Comparison of ENCODE assay signal across 1 cellular context in the genomic region with DNA sequence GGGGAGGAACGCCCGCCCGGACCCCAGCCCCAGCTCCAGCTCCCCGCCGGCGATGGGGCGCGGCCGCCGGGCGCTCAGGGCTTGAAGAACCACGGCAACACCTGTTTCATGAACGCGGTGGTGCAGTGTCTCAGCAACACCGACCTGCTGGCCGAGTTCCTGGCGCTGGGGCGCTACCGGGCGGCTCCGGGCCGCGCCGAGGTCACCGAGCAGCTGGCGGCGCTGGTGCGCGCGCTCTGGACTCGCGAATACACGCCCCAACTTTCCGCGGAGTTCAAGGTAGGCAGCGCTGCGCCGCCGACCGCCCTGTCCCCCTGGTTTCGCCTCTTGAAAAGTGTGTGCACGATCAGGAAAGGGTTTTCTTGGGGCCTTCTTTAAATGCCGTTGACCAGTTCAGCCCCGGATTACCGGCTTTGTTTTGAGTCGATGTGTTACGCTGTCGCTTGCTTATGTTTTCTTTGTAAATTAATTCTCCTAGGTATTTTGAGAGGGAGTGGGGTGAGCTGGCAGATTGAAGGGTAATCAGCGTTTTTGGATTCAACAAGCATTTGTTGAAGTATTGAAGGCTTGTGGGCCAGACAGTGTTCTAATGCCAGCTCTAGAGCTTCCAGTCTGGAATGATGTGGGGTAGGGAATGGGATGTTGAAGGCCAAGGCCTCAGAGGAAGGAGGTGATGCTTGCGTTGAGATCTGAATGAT.
TF ChIP-seq lines count a peak whose summit lies in the region.

No MANE protein-coding gene starts in this region.

TF ChIP-seq in HepG2, 621 proteins besides CTCF, POLR2A, EP300 and RAD21 (continued from another document and continues in another):
- TF ChIP-seq, protein P1, sequence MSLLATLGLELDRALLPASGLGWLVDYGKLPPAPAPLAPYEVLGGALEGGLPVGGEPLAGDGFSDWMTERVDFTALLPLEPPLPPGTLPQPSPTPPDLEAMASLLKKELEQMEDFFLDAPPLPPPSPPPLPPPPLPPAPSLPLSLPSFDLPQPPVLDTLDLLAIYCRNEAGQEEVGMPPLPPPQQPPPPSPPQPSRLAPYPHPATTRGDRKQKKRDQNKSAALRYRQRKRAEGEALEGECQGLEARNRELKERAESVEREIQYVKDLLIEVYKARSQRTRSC (CRISPR knock-in tag; IDR thresholded peaks at IDR 0.05; ENCODE audit: low read depth) = no peak
- no peak for TF ChIP-seq GABPA (IDR thresholded peaks at IDR 0.05; ENCODE audit: low read depth, low read length)
- TF ChIP-seq GABPA (CRISPR knock-in tag; IDR thresholded peaks at IDR 0.05; ENCODE audit: low read depth) = no peak
- TF ChIP-seq ZBTB3 (CRISPR knock-in tag; IDR thresholded peaks at IDR 0.05; ENCODE audit: borderline replicate concordance, low read depth) = no peak
- TF ChIP-seq, protein P2, sequence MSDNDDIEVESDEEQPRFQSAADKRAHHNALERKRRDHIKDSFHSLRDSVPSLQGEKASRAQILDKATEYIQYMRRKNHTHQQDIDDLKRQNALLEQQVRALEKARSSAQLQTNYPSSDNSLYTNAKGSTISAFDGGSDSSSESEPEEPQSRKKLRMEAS (IDR thresholded peaks at IDR 0.05) = 0 out of 2 replicates have a peak, but pooled peaks have one; percentile 28
- no peak for TF ChIP-seq ARHGAP35 (CRISPR knock-in tag; IDR thresholded peaks at IDR 0.05; ENCODE audit: borderline replicate concordance)
- TF ChIP-seq, protein P3, sequence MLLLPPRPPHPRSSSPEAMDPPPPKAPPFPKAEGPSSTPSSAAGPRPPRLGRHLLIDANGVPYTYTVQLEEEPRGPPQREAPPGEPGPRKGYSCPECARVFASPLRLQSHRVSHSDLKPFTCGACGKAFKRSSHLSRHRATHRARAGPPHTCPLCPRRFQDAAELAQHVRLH (CRISPR knock-in tag; IDR thresholded peaks at IDR 0.05; ENCODE audit: borderline replicate concordance, low read depth) = 0 out of 2 replicates have a peak, but pooled peaks have one; percentile 34
- TF ChIP-seq RFXAP (CRISPR knock-in tag; IDR thresholded peaks at IDR 0.05; ENCODE audit: borderline replicate concordance) = 0 out of 2 replicates have a peak, but pooled peaks have one; percentile 36
- TF ChIP-seq CREB1 (IDR thresholded peaks at IDR 0.05) = no peak
- TF ChIP-seq CREB1 (CRISPR knock-in tag; IDR thresholded peaks at IDR 0.05) = no peak
- no peak for TF ChIP-seq ZNF367 (CRISPR knock-in tag; IDR thresholded peaks at IDR 0.05; ENCODE audit: borderline replicate concordance)
- no peak for TF ChIP-seq TCF7 (IDR thresholded peaks at IDR 0.05; ENCODE audit: low read depth)
- TF ChIP-seq ZNF282 (IDR thresholded peaks at IDR 0.05; ENCODE audit: partially characterized antibody) = no peak
- no peak for TF ChIP-seq ZNF335 (CRISPR knock-in tag; IDR thresholded peaks at IDR 0.05)
- TF ChIP-seq ZNF709 (CRISPR knock-in tag; IDR thresholded peaks at IDR 0.05) = no peak
- TF ChIP-seq RAD51 (IDR thresholded peaks at IDR 0.05; ENCODE audit: borderline replicate concordance) = no peak
- TF ChIP-seq MAFK (conservative IDR thresholded peaks at IDR 0.05 in 1 of 2, IDR thresholded peaks at IDR 0.05 in 1 of 2; ENCODE audit: low read length in 2 of 2) = no peak
- TF ChIP-seq, protein P4, sequence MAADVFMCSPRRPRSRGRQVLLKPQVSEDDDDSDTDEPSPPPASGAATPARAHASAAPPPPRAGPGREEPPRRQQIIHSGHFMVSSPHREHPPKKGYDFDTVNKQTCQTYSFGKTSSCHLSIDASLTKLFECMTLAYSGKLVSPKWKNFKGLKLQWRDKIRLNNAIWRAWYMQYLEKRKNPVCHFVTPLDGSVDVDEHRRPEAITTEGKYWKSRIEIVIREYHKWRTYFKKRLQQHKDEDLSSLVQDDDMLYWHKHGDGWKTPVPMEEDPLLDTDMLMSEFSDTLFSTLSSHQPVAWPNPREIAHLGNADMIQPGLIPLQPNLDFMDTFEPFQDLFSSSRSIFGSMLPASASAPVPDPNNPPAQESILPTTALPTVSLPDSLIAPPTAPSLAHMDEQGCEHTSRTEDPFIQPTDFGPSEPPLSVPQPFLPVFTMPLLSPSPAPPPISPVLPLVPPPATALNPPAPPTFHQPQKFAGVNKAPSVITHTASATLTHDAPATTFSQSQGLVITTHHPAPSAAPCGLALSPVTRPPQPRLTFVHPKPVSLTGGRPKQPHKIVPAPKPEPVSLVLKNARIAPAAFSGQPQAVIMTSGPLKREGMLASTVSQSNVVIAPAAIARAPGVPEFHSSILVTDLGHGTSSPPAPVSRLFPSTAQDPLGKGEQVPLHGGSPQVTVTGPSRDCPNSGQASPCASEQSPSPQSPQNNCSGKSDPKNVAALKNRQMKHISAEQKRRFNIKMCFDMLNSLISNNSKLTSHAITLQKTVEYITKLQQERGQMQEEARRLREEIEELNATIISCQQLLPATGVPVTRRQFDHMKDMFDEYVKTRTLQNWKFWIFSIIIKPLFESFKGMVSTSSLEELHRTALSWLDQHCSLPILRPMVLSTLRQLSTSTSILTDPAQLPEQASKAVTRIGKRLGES (CRISPR knock-in tag; IDR thresholded peaks at IDR 0.05; ENCODE audit: borderline replicate concordance) = no peak
- peak; percentile 53; the same call in 1 of the 2 replicates for TF ChIP-seq KMT2B (CRISPR knock-in tag; IDR thresholded peaks at IDR 0.05)
- TF ChIP-seq HCFC1 (IDR thresholded peaks at IDR 0.05; ENCODE audit: low read depth, low read length) = no peak
- TF ChIP-seq, protein P5, sequence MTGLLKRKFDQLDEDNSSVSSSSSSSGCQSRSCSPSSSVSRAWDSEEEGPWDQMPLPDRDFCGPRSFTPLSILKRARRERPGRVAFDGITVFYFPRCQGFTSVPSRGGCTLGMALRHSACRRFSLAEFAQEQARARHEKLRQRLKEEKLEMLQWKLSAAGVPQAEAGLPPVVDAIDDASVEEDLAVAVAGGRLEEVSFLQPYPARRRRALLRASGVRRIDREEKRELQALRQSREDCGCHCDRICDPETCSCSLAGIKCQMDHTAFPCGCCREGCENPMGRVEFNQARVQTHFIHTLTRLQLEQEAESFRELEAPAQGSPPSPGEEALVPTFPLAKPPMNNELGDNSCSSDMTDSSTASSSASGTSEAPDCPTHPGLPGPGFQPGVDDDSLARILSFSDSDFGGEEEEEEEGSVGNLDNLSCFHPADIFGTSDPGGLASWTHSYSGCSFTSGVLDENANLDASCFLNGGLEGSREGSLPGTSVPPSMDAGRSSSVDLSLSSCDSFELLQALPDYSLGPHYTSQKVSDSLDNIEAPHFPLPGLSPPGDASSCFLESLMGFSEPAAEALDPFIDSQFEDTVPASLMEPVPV (CRISPR knock-in tag; IDR thresholded peaks at IDR 0.05) = no peak
- no peak for TF ChIP-seq MBNL3 (CRISPR knock-in tag; conservative IDR thresholded peaks at IDR 0.05)
- TF ChIP-seq KLF15 (CRISPR knock-in tag; IDR thresholded peaks at IDR 0.05; ENCODE audit: borderline replicate concordance) = no peak
- TF ChIP-seq SSRP1 (CRISPR knock-in tag; IDR thresholded peaks at IDR 0.05) = no peak
- no peak for TF ChIP-seq SOX13 (IDR thresholded peaks at IDR 0.05)
- 0 out of 4 replicates have a peak, but pooled peaks of 1 of the 2 experiments have one; percentile 19 for TF ChIP-seq SOX13 (CRISPR knock-in tag; conservative IDR thresholded peaks at IDR 0.05 in 1 of 2, IDR thresholded peaks at IDR 0.05 in 1 of 2)
- TF ChIP-seq, protein P6, sequence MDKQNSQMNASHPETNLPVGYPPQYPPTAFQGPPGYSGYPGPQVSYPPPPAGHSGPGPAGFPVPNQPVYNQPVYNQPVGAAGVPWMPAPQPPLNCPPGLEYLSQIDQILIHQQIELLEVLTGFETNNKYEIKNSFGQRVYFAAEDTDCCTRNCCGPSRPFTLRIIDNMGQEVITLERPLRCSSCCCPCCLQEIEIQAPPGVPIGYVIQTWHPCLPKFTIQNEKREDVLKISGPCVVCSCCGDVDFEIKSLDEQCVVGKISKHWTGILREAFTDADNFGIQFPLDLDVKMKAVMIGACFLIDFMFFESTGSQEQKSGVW (CRISPR knock-in tag; IDR thresholded peaks at IDR 0.05; ENCODE audit: borderline replicate concordance) = no peak
- TF ChIP-seq YEATS4 (CRISPR knock-in tag; IDR thresholded peaks at IDR 0.05; ENCODE audit: borderline replicate concordance) = peak; percentile 55; the same call in 1 of the 2 replicates
- TF ChIP-seq, protein P7, sequence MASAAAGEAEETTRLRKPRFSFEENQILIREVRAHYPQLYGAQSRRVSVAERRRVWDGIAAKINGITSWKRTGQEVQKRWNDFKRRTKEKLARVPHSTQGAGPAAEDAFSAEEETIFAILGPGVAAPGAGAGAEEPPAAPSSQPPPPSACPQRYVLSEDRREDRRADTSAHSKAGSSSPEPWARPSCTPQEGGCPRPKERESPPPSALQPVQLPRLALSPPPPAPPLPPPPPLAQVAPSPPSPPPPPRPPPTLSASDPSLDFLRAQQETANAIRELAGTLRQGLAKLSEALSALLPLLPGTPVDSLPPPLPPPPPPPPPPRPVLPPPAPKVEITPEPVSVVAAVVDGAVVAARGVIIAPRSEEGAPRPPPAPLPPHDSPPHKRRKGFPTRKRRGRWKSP (CRISPR knock-in tag; IDR thresholded peaks at IDR 0.05) = peak; percentile 92
- TF ChIP-seq, protein P8, sequence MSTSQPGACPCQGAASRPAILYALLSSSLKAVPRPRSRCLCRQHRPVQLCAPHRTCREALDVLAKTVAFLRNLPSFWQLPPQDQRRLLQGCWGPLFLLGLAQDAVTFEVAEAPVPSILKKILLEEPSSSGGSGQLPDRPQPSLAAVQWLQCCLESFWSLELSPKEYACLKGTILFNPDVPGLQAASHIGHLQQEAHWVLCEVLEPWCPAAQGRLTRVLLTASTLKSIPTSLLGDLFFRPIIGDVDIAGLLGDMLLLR (CRISPR knock-in tag; IDR thresholded peaks at IDR 0.05) = no peak
- TF ChIP-seq, protein P9, sequence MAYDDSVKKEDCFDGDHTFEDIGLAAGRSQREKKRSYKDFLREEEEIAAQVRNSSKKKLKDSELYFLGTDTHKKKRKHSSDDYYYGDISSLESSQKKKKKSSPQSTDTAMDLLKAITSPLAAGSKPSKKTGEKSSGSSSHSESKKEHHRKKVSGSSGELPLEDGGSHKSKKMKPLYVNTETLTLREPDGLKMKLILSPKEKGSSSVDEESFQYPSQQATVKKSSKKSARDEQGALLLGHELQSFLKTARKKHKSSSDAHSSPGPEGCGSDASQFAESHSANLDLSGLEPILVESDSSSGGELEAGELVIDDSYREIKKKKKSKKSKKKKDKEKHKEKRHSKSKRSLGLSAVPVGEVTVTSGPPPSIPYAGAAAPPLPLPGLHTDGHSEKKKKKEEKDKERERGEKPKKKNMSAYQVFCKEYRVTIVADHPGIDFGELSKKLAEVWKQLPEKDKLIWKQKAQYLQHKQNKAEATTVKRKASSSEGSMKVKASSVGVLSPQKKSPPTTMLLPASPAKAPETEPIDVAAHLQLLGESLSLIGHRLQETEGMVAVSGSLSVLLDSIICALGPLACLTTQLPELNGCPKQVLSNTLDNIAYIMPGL (CRISPR knock-in tag; IDR thresholded peaks at IDR 0.05; ENCODE audit: borderline replicate concordance in 1 of 2, low read depth in 1 of 2) = peak; percentile 74 to 77; a peak in 3 of 4 replicates
- no peak for TF ChIP-seq AGO2 (optimal IDR thresholded peaks at IDR 0.05; ENCODE audit: low read depth, low read length)
- TF ChIP-seq ZNF674 (CRISPR knock-in tag; IDR thresholded peaks at IDR 0.05; ENCODE audit: low read depth) = no peak
- TF ChIP-seq ZNF773 (CRISPR knock-in tag; IDR thresholded peaks at IDR 0.05; ENCODE audit: borderline replicate concordance) = 0 out of 2 replicates have a peak, but pooled peaks have one; percentile 24
- TF ChIP-seq, protein P10, sequence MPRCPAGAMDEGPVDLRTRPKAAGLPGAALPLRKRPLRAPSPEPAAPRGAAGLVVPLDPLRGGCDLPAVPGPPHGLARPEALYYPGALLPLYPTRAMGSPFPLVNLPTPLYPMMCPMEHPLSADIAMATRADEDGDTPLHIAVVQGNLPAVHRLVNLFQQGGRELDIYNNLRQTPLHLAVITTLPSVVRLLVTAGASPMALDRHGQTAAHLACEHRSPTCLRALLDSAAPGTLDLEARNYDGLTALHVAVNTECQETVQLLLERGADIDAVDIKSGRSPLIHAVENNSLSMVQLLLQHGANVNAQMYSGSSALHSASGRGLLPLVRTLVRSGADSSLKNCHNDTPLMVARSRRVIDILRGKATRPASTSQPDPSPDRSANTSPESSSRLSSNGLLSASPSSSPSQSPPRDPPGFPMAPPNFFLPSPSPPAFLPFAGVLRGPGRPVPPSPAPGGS (CRISPR knock-in tag; IDR thresholded peaks at IDR 0.05) = no peak
- TF ChIP-seq WIZ (CRISPR knock-in tag; IDR thresholded peaks at IDR 0.05) = no peak
- no peak for TF ChIP-seq CBX1 (IDR thresholded peaks at IDR 0.05; ENCODE audit: low read depth)
- no peak for TF ChIP-seq HHEX (CRISPR knock-in tag; IDR thresholded peaks at IDR 0.05)
- no peak for TF ChIP-seq PHF20 (CRISPR knock-in tag; IDR thresholded peaks at IDR 0.05)
- no peak for TF ChIP-seq GFI1 (CRISPR knock-in tag; IDR thresholded peaks at IDR 0.05; ENCODE audit: borderline replicate concordance)
- no peak for TF ChIP-seq ZNF879 (CRISPR knock-in tag; IDR thresholded peaks at IDR 0.05)
- TF ChIP-seq, protein P11, sequence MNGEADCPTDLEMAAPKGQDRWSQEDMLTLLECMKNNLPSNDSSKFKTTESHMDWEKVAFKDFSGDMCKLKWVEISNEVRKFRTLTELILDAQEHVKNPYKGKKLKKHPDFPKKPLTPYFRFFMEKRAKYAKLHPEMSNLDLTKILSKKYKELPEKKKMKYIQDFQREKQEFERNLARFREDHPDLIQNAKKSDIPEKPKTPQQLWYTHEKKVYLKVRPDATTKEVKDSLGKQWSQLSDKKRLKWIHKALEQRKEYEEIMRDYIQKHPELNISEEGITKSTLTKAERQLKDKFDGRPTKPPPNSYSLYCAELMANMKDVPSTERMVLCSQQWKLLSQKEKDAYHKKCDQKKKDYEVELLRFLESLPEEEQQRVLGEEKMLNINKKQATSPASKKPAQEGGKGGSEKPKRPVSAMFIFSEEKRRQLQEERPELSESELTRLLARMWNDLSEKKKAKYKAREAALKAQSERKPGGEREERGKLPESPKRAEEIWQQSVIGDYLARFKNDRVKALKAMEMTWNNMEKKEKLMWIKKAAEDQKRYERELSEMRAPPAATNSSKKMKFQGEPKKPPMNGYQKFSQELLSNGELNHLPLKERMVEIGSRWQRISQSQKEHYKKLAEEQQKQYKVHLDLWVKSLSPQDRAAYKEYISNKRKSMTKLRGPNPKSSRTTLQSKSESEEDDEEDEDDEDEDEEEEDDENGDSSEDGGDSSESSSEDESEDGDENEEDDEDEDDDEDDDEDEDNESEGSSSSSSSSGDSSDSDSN (CRISPR knock-in tag; IDR thresholded peaks at IDR 0.05) = peak; percentile 58
- TF ChIP-seq FOXC1 (CRISPR knock-in tag; IDR thresholded peaks at IDR 0.05; ENCODE audit: borderline replicate concordance) = no peak
- no peak for TF ChIP-seq MAFG (CRISPR knock-in tag; IDR thresholded peaks at IDR 0.05)
- 0 out of 2 replicates have a peak, but pooled peaks have one; percentile 18 for TF ChIP-seq RARA (CRISPR knock-in tag; IDR thresholded peaks at IDR 0.05)
- TF ChIP-seq, protein P12, sequence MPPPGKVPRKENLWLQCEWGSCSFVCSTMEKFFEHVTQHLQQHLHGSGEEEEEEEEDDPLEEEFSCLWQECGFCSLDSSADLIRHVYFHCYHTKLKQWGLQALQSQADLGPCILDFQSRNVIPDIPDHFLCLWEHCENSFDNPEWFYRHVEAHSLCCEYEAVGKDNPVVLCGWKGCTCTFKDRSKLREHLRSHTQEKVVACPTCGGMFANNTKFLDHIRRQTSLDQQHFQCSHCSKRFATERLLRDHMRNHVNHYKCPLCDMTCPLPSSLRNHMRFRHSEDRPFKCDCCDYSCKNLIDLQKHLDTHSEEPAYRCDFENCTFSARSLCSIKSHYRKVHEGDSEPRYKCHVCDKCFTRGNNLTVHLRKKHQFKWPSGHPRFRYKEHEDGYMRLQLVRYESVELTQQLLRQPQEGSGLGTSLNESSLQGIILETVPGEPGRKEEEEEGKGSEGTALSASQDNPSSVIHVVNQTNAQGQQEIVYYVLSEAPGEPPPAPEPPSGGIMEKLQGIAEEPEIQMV (CRISPR knock-in tag; IDR thresholded peaks at IDR 0.05; ENCODE audit: low read depth) = no peak
- no peak for TF ChIP-seq NONO (IDR thresholded peaks at IDR 0.05)
- no peak for TF ChIP-seq NONO (CRISPR knock-in tag; conservative IDR thresholded peaks at IDR 0.05)
- no peak for TF ChIP-seq ZSCAN20 (CRISPR knock-in tag; IDR thresholded peaks at IDR 0.05; ENCODE audit: borderline replicate concordance)
